Comparison of ENCODE assay signal across 16 cellular contexts in genomic region chr12:70487440-70487839, GRCh38.
DNase-seq lines count a peak whose midpoint lies in the region; ATAC-seq, FAIRE-seq and TF ChIP-seq lines count a peak whose summit lies in the region.
"Had no signal": no experiment of that assay in that cellular context is flagged by ENCODE, and none has a peak within 500 bp of the region (broad histone marks: within the 10 kb centered on the region; RNA-seq: fewer than 3 reads in every experiment).

No MANE protein-coding gene starts in this region.

- no peaks in the 10 kb centered on the region for H4K20me1 ChIP-seq in OCI-LY1 (ENCODE audit: insufficient read depth, low read length)

- H3K9me3 ChIP-seq in OCI-LY1 (ENCODE audit: low read length): peaks cover 21% of the 10 kb centered on the region
- H3K9me3 ChIP-seq in CD4-positive, alpha-beta T cell (ENCODE audit: control insufficient read depth, low read length): no peaks in the 10 kb centered on the region
- H3K9me3 ChIP-seq in pancreas: no peaks in the 10 kb centered on the region
- H3K9me3 ChIP-seq: esophagus muscularis mucosa had no signal

- no peaks in the 10 kb centered on the region for H3K36me3 Mint-ChIP-seq in CD4-positive, alpha-beta T cell (ENCODE audit: low read depth)

- no peaks in the 10 kb centered on the region for H3K9me2 ChIP-seq in OCI-LY1 (ENCODE audit: low read depth, low read length)

- no peaks in the 10 kb centered on the region for H3K9me3 Mint-ChIP-seq in CD4-positive, alpha-beta T cell

- DNase-seq in DMS 273 (lab: John Stamatoyannopoulos, UW; ENCODE audit: unreplicated experiment): peak; percentile 84
- DNase-seq in AG08395 (ENCODE audit: low spot score): no peak
- no peak for DNase-seq in CD4-positive, alpha-beta T cell
- no peak for DNase-seq in pancreas
- DNase-seq in AG08396 (ENCODE audit: low spot score): no peak
- DNase-seq: activated CD4-positive, alpha-beta T cell treated with anti-CD3 and anti-CD28 coated beads, Interleukin-2, amount 50 U/mL, for 4 hours; amniotic stem cell; DMS53; NCI-H187 treated with DMSO at 0.1 percent for 48 hours; NCI-H524 treated with DMSO at 0.1 percent for 48 hours; posterior cingulate gyrus had no signal

- H3K27ac ChIP-seq in OCI-LY1 (ENCODE audit: low read depth, low read length, poor library complexity, severe bottlenecking): peak overlapping the region; percentile 67
- H3K27ac ChIP-seq in CD4-positive, alpha-beta T cell (ENCODE audit: low read depth, low read length): no peak overlapping the region
- H3K27ac ChIP-seq in pancreas: no peak overlapping the region
- H3K27ac ChIP-seq: coronary artery, esophagus muscularis mucosa had no signal

- no peak overlapping the region for H3K4me3 Mint-ChIP-seq in CD4-positive, alpha-beta T cell

- TF ChIP-seq CTCF in OCI-LY1 (IDR thresholded peaks at IDR 0.05; ENCODE audit: low read length): no peak
- TF ChIP-seq CTCF in CD4-positive, alpha-beta T cell (IDR thresholded peaks at IDR 0.05): no peak
- TF ChIP-seq CTCF in pancreas (IDR thresholded peaks at IDR 0.05): no peak

- H3K36me3 ChIP-seq in OCI-LY1 (ENCODE audit: insufficient read depth, low read length): peaks cover 67% of the 10 kb centered on the region
- no peaks in the 10 kb centered on the region for H3K36me3 ChIP-seq in pancreas
- H3K36me3 ChIP-seq: esophagus muscularis mucosa had no signal

- H3F3A ChIP-seq in OCI-LY1 (ENCODE audit: insufficient read depth, low read length): no peaks in the 10 kb centered on the region

- H3K4me3 ChIP-seq in OCI-LY1 (ENCODE audit: low read depth, low read length, poor library complexity, severe bottlenecking) (no peak overlapping the region), pancreas (no peak overlapping the region)
- H3K4me3 ChIP-seq: coronary artery, esophagus muscularis mucosa had no signal

- POLR2A ChIA-PET in CD4-positive, alpha-beta T cell (lab: Charles Lee): no interaction called here

- H3K27me3 ChIP-seq in OCI-LY1 (ENCODE audit: insufficient read depth, low read length) (no peaks in the 10 kb centered on the region), pancreas (no peaks in the 10 kb centered on the region)
- H3K27me3 ChIP-seq in CD4-positive, alpha-beta T cell (ENCODE audit: control insufficient read depth, insufficient read depth, low read length): no peaks in the 10 kb centered on the region
- H3K27me3 ChIP-seq: esophagus muscularis mucosa had no signal

- no peaks in the 10 kb centered on the region for H3K4me1 Mint-ChIP-seq in CD4-positive, alpha-beta T cell (ENCODE audit: low read depth)

- peaks cover 23% of the 10 kb centered on the region for H3K27me3 Mint-ChIP-seq in CD4-positive, alpha-beta T cell

- 72 to 86% methylated on average over 2 of the region's 2 CpGs for WGBS in pancreas, 2 donors

- no peak overlapping the region for H3K4me2 ChIP-seq in OCI-LY1 (ENCODE audit: low read length)

- FAIRE-seq in pancreas (lab: Jason Lieb, UNC): no peak

- no peak overlapping the region for H3K27ac Mint-ChIP-seq in CD4-positive, alpha-beta T cell

- no peak overlapping the region for H3K9ac ChIP-seq in OCI-LY1 (ENCODE audit: low read length)

- ATAC-seq in GM19452 (IDR thresholded peaks at IDR 0.05; ENCODE audit: unreplicated experiment): peak; percentile 72
- ATAC-seq in HG03159 (IDR thresholded peaks at IDR 0.05; ENCODE audit: unreplicated experiment): peak; percentile 68
- ATAC-seq in CD4-positive, alpha-beta T cell (ENCODE audit: poor library complexity): no peak
- ATAC-seq in pancreas: no peak

- H2AFZ ChIP-seq in OCI-LY1 (ENCODE audit: low read length): no peak overlapping the region

- CTCF ChIA-PET in CD4-positive, alpha-beta T cell (lab: Charles Lee): no interaction called here

- intact Hi-C loops in CD4-positive, alpha-beta T cell (cut with DNase I, micrococcal nuclease): no loop called here
- intact Hi-C loops in pancreas (cut with DNase I): no loop called here

- peaks cover 37% of the 10 kb centered on the region for H3K79me2 ChIP-seq in OCI-LY1 (ENCODE audit: insufficient read depth, low read length)

- peaks cover 61% of the 10 kb centered on the region for H3K4me1 ChIP-seq in OCI-LY1 (ENCODE audit: insufficient read depth, low read length, severe bottlenecking)
- H3K4me1 ChIP-seq in pancreas: no peaks in the 10 kb centered on the region
- H3K4me1 ChIP-seq: esophagus muscularis mucosa had no signal

Comparison
In these comparisons a context has a peak if more than half of its experiments do, and no peak if none do; other contexts are left out.
1. ATAC-seq: peak in GM19452 (single experiment) and HG03159 (single experiment); none in CD4-positive, alpha-beta T cell (single experiment) and pancreas (0 of 4).